ENCODE assay signal across 1 cellular context in genomic region chr10:42638053-42638820, GRCh38.
TF ChIP-seq lines count a peak whose summit lies in the region.

Gene ZNF33B (minus strand): TSS chr10:42638570. CDS start chr10:42636928, 1,642 bp downstream.

TF ChIP-seq in A549, 52 proteins besides CTCF, POLR2A, EP300 and RAD21 (continued from another document):
- TF ChIP-seq E2F6 (IDR thresholded peaks at IDR 0.05; ENCODE audit: borderline replicate concordance, low read depth) (peak; percentile 86), FOSL2 (IDR thresholded peaks at IDR 0.05) (no peak), FOSL2 (CRISPR knock-in tag; IDR thresholded peaks at IDR 0.05) (no peak), MAX (IDR thresholded peaks at IDR 0.05) (peak; percentile 95), POLR2AphosphoS2 (conservative IDR thresholded peaks at IDR 0.05; ENCODE audit: low read length) (no peak), PHF8 (IDR thresholded peaks at IDR 0.05; ENCODE audit: borderline replicate concordance, low read depth) (peak; percentile 87), CHD2 (IDR thresholded peaks at IDR 0.05; ENCODE audit: low read length, partially characterized antibody) (peak; percentile 35), CBX8 (IDR thresholded peaks at IDR 0.05) (no peak), JUN (IDR thresholded peaks at IDR 0.05) (peak; percentile 68 to 91)
